28 cellular contexts compared by ENCODE assay signal in genomic region chr3:183592820-183593219, GRCh38. TPM values are rescaled to one million over a fixed set of nuclear protein-coding genes. Genes with fewer than 3 reads are reported as not detected.
DNase-seq lines count a peak whose midpoint lies in the region; ATAC-seq and TF ChIP-seq lines count a peak whose summit lies in the region.
"Had no signal": no experiment of that assay in that cellular context is flagged by ENCODE, and none has a peak within 500 bp of the region (broad histone marks: within the 10 kb centered on the region; RNA-seq: fewer than 3 reads in every experiment).

No MANE protein-coding gene starts in this region.

- peaks cover 30% of the 10 kb centered on the region for H3F3A ChIP-seq in DOHH2 (ENCODE audit: control insufficient read depth, insufficient read depth)
- H3F3A ChIP-seq in PC-3 (ENCODE audit: low read length, unreplicated experiment) = no peaks in the 10 kb centered on the region

- H3K36me3 Mint-ChIP-seq in activated CD4-positive, alpha-beta memory T cell treated with anti-CD3 and anti-CD28 coated beads for 36 hours = peaks cover 6% of the 10 kb centered on the region
- peaks cover 8% of the 10 kb centered on the region for H3K36me3 Mint-ChIP-seq in activated CD4-positive, alpha-beta memory T cell treated with anti-CD3 and anti-CD28 coated beads, Interleukin-2, amount 10 ng/mL, durations not matched to agents 7 days and 5 days (ENCODE audit: low read depth)

- H3K4me3 Mint-ChIP-seq in activated CD4-positive, alpha-beta memory T cell treated with anti-CD3 and anti-CD28 coated beads for 36 hours = no peak overlapping the region
- H3K4me3 Mint-ChIP-seq in activated CD4-positive, alpha-beta memory T cell treated with anti-CD3 and anti-CD28 coated beads, Interleukin-2, amount 10 ng/mL, durations not matched to agents 7 days and 5 days = no peak overlapping the region
- H3K4me3 Mint-ChIP-seq: H9, HFFc6 had no signal

- H3K27ac ChIP-seq in DOHH2 (ENCODE audit: low read depth, low read length) (peak overlapping the region; percentile 95), OCI-LY7 (ENCODE audit: low read depth, low read length, poor library complexity, severe bottlenecking) (peak overlapping the region; percentile 98), mesendoderm (ENCODE audit: low read depth, low read length) (no peak overlapping the region), PC-3 (ENCODE audit: low read length) (no peak overlapping the region)
- H3K27ac ChIP-seq: GM23248, KMS-11, PC-9, SJSA1 had no signal

- WGBS in mesendoderm (ENCODE audit: extremely low coverage, insufficient coverage, low lambda C conversion rate) = no CpG with 5 or more reads among the region's 7 CpGs

- H3K9me2 ChIP-seq in DOHH2 (replicated peaks; ENCODE audit: control insufficient read depth, low read length) = no peaks in the 10 kb centered on the region
- no peaks in the 10 kb centered on the region for H3K9me2 ChIP-seq in OCI-LY7 (ENCODE audit: insufficient read depth, low read length)
- no peaks in the 10 kb centered on the region for H3K9me2 ChIP-seq in PC-3 (replicated peaks; ENCODE audit: low read length)

- H4K8ac ChIP-seq in mesendoderm (ENCODE audit: low read depth, low read length) = no peak overlapping the region

- H3K79me2 ChIP-seq in DOHH2 (ENCODE audit: control insufficient read depth, low read length) (no peaks in the 10 kb centered on the region), OCI-LY7 (ENCODE audit: insufficient read depth, low read depth, low read length) (0 out of 2 replicates have a peak, but pooled peaks cover 4% of the 10 kb centered on the region), mesendoderm (ENCODE audit: control insufficient read depth, insufficient read depth, low read length) (no peaks in the 10 kb centered on the region), PC-3 (ENCODE audit: low read length) (no peaks in the 10 kb centered on the region)

- BruUV-seq in OCI-LY7 (replicated peaks; lab: Mats Ljungman, UMichigan) = no TSS peak
- no TSS peak for BruUV-seq in PC-3 (replicated peaks; lab: Mats Ljungman, UMichigan)

- H2BK120ac ChIP-seq in mesendoderm (ENCODE audit: low read depth, low read length) = no peak overlapping the region

- H3K27me3 Mint-ChIP-seq in activated CD4-positive, alpha-beta memory T cell treated with anti-CD3 and anti-CD28 coated beads for 36 hours = no peaks in the 10 kb centered on the region
- no peaks in the 10 kb centered on the region for H3K27me3 Mint-ChIP-seq in activated CD4-positive, alpha-beta memory T cell treated with anti-CD3 and anti-CD28 coated beads, Interleukin-2, amount 10 ng/mL, durations not matched to agents 7 days and 5 days
- H3K27me3 Mint-ChIP-seq: CD4-positive, alpha-beta T cell had no signal

- intact Hi-C loops in activated CD4-positive, alpha-beta memory T cell treated with anti-CD3 and anti-CD28 coated beads for 36 hours (cut with micrococcal nuclease) = loop anchor here (1.0 to 5.0 kb wide), 5 partner anchors 38 to 124 kb away; partner anchors contain the start of genes KLHL24 and KLHL6
- intact Hi-C loops in OCI-LY7 (cut with micrococcal nuclease; ENCODE audit: unreplicated experiment) = loop anchor here (1.0 to 2.0 kb wide), 4 partner anchors 41 to 106 kb away; no protein-coding TSS in a partner anchor
- intact Hi-C loops in PC-3 (cut with micrococcal nuclease) = loop anchor here (1.0 kb wide), 1 partner anchor 124 kb away; no protein-coding TSS in a partner anchor

- CTCF ChIA-PET in activated CD4-positive, alpha-beta memory T cell treated with anti-CD3 and anti-CD28 coated beads for 36 hours (lab: Charles Lee) = interaction anchor here (0.6 to 2.4 kb wide), 6 partner anchors 13 to 141 kb away, joined by 3 to 14 read pairs (median 4); no protein-coding TSS in a partner anchor
- CTCF ChIA-PET in activated CD4-positive, alpha-beta memory T cell treated with anti-CD3 and anti-CD28 coated beads, Interleukin-2, amount 10 ng/mL, durations not matched to agents 7 days and 5 days (lab: Charles Lee) = interaction anchor here (1.2 to 2.1 kb wide), 4 partner anchors 37 to 124 kb away, joined by 3 to 7 read pairs (median 4); partner anchors contain the start of gene KLHL6
- CTCF ChIA-PET in OCI-LY7 (lab: Charles Lee; ENCODE audit: unreplicated experiment) (interaction anchor here (2.1 to 4.4 kb wide), 3 partner anchors 13 to 33 kb away, joined by 6 to 50 read pairs (median 16); no protein-coding TSS in a partner anchor), PC-3 (lab: Charles Lee) (no interaction called here)

- no peak overlapping the region for H3K4ac ChIP-seq in mesendoderm (ENCODE audit: low read depth, low read length)

- H3K79me1 ChIP-seq in mesendoderm (ENCODE audit: low read length) = no peaks in the 10 kb centered on the region

- no peaks in the 10 kb centered on the region for H4K20me1 ChIP-seq in DOHH2 (ENCODE audit: control insufficient read depth, insufficient read depth, low read depth, low read length)
- H4K20me1 ChIP-seq in OCI-LY7 (ENCODE audit: insufficient read depth, low read length) = no peaks in the 10 kb centered on the region
- H4K20me1 ChIP-seq in PC-3 (ENCODE audit: low read length) = no peaks in the 10 kb centered on the region

- peaks cover 6% of the 10 kb centered on the region for H3K9me3 Mint-ChIP-seq in activated CD4-positive, alpha-beta memory T cell treated with anti-CD3 and anti-CD28 coated beads for 36 hours
- peaks cover 4% of the 10 kb centered on the region for H3K9me3 Mint-ChIP-seq in activated CD4-positive, alpha-beta memory T cell treated with anti-CD3 and anti-CD28 coated beads, Interleukin-2, amount 10 ng/mL, durations not matched to agents 7 days and 5 days

- H3K9ac ChIP-seq in mesendoderm (ENCODE audit: low read length) (no peak overlapping the region), PC-3 (ENCODE audit: low read length) (no peak overlapping the region)
- H3K9ac ChIP-seq: GM23248, KMS-11 had no signal

- H2BK5ac ChIP-seq in mesendoderm (ENCODE audit: low read length) = no peak overlapping the region

- H3K4me1 Mint-ChIP-seq in activated CD4-positive, alpha-beta memory T cell treated with anti-CD3 and anti-CD28 coated beads for 36 hours (ENCODE audit: low read depth) = peaks cover 25% of the 10 kb centered on the region
- peaks cover 31% of the 10 kb centered on the region for H3K4me1 Mint-ChIP-seq in activated CD4-positive, alpha-beta memory T cell treated with anti-CD3 and anti-CD28 coated beads, Interleukin-2, amount 10 ng/mL, durations not matched to agents 7 days and 5 days

- TF ChIP-seq CTCF in DOHH2 (IDR thresholded peaks at IDR 0.05; ENCODE audit: low read depth, low read length, poor library complexity, severe bottlenecking) (no peak), OCI-LY7 (conservative IDR thresholded peaks at IDR 0.05; ENCODE audit: low read length) (no peak), PC-3 (conservative IDR thresholded peaks at IDR 0.05; ENCODE audit: low read depth, low read length) (no peak)

- no peak overlapping the region for H3K56ac ChIP-seq in mesendoderm (ENCODE audit: low read length)

- peaks cover 6% of the 10 kb centered on the region for H3K36me3 ChIP-seq in DOHH2 (ENCODE audit: control insufficient read depth, low read length)
- H3K36me3 ChIP-seq in OCI-LY7 (ENCODE audit: insufficient read depth, low read length) = no peaks in the 10 kb centered on the region; the same call in 1 of the 2 replicates
- no peaks in the 10 kb centered on the region for H3K36me3 ChIP-seq in mesendoderm (ENCODE audit: control insufficient read depth, insufficient read depth, low read length)
- no peaks in the 10 kb centered on the region for H3K36me3 ChIP-seq in PC-3 (ENCODE audit: low read depth, low read length)
- H3K36me3 ChIP-seq: SJSA1 had no signal

- H2BK15ac ChIP-seq in mesendoderm (replicated peaks; ENCODE audit: low read depth) = no peak overlapping the region

- H3K27me3 ChIP-seq in DOHH2 (ENCODE audit: control insufficient read depth, low read length) (no peaks in the 10 kb centered on the region), mesendoderm (ENCODE audit: insufficient read depth, low read length, poor library complexity) (no peaks in the 10 kb centered on the region), PC-3 (ENCODE audit: low read length) (0 out of 2 replicates have a peak, but pooled peaks cover 3% of the 10 kb centered on the region)
- H3K27me3 ChIP-seq: SJSA1 had no signal

- H3K27ac Mint-ChIP-seq in activated CD4-positive, alpha-beta memory T cell treated with anti-CD3 and anti-CD28 coated beads for 36 hours = no peak overlapping the region
- H3K27ac Mint-ChIP-seq in activated CD4-positive, alpha-beta memory T cell treated with anti-CD3 and anti-CD28 coated beads, Interleukin-2, amount 10 ng/mL, durations not matched to agents 7 days and 5 days = no peak overlapping the region
- H3K27ac Mint-ChIP-seq: HFFc6 had no signal

- peak overlapping the region; percentile 82 for H3K4me2 ChIP-seq in DOHH2 (ENCODE audit: low read length)
- peak overlapping the region; percentile 91 for H3K4me2 ChIP-seq in OCI-LY7 (ENCODE audit: low read length)
- no peak overlapping the region for H3K4me2 ChIP-seq in mesendoderm (ENCODE audit: low read length)
- no peak overlapping the region for H3K4me2 ChIP-seq in PC-3 (ENCODE audit: low read length)
- H3K4me2 ChIP-seq: KMS-11, PC-9 had no signal

- peak; percentile 18 for DNase-seq in activated CD4-positive, alpha-beta memory T cell treated with anti-CD3 and anti-CD28 coated beads for 36 hours
- no peak for DNase-seq in activated CD4-positive, alpha-beta memory T cell treated with anti-CD3 and anti-CD28 coated beads, Interleukin-2, amount 10 ng/mL, durations not matched to agents 7 days and 5 days
- DNase-seq in OCI-LY7 (ENCODE audit: low spot score) (peak; percentile 66), mesendoderm (peak; percentile 51), SHP77 treated with DMSO at 0.1 percent for 48 hours (lab: John Stamatoyannopoulos, UW) (no peak), PC-3 (no peak)
- DNase-seq: CD4-positive, alpha-beta T cell; H9; IMR-90; NCI-H1092; NCI-H1417 treated with DMSO at 0.1 percent for 48 hours; NCI-H1694 treated with DMSO at 0.1 percent for 48 hours; NCI-H2081; NCI-H2227 treated with DMSO at 0.1 percent for 48 hours; NCI-H526 treated with DMSO at 0.1 percent for 48 hours; PC-9 had no signal

- H3K23ac ChIP-seq in mesendoderm (ENCODE audit: low read length) = no peak overlapping the region

- no peaks in the 10 kb centered on the region for H3K9me3 ChIP-seq in DOHH2 (ENCODE audit: control insufficient read depth, insufficient read depth, low read length)
- H3K9me3 ChIP-seq in OCI-LY7 (ENCODE audit: low read length) = peaks cover 23% of the 10 kb centered on the region; the same call in 1 of the 2 replicates
- 0 out of 2 replicates have a peak, but pooled peaks cover 4% of the 10 kb centered on the region for H3K9me3 ChIP-seq in PC-3 (ENCODE audit: low read length)
- H3K9me3 ChIP-seq: SJSA1 had no signal

- H3K4me1 ChIP-seq in DOHH2 (ENCODE audit: control insufficient read depth, low read length) (peaks cover 58% of the 10 kb centered on the region), OCI-LY7 (ENCODE audit: insufficient read depth, low read length, poor library complexity, severe bottlenecking) (peaks cover 76% of the 10 kb centered on the region), mesendoderm (ENCODE audit: control insufficient read depth, low read depth, low read length) (peaks cover 3% of the 10 kb centered on the region), PC-3 (ENCODE audit: insufficient read depth, low read length) (no peaks in the 10 kb centered on the region)
- H3K4me1 ChIP-seq: SJSA1 had no signal

- no peak overlapping the region for H3K18ac ChIP-seq in mesendoderm (ENCODE audit: low read length)

- H2AK5ac ChIP-seq in mesendoderm (ENCODE audit: low read length) = no peak overlapping the region

- no peak for ATAC-seq in PC-3
- ATAC-seq: Right ventricle myocardium inferior had no signal

- POLR2A ChIA-PET in activated CD4-positive, alpha-beta memory T cell treated with anti-CD3 and anti-CD28 coated beads for 36 hours (lab: Charles Lee) = interaction anchor here (0.6 kb wide), 1 partner anchor 10 kb away, joined by 4 read pairs; no protein-coding TSS in a partner anchor
- POLR2A ChIA-PET in activated CD4-positive, alpha-beta memory T cell treated with anti-CD3 and anti-CD28 coated beads, Interleukin-2, amount 10 ng/mL, durations not matched to agents 7 days and 5 days (lab: Charles Lee) = interaction anchor here (1.1 to 1.2 kb wide), 2 partner anchors 40 to 42 kb away, joined by 3 to 5 read pairs; partner anchors contain the start of gene KLHL24
- POLR2A ChIA-PET in OCI-LY7 (lab: Charles Lee) (interaction anchor here (0.7 to 12.0 kb wide), 15 partner anchors 14 to 155 kb away, joined by 3 to 265 read pairs (median 5); partner anchors contain the start of gene KLHL24), PC-3 (lab: Charles Lee; ENCODE audit: unreplicated experiment) (no interaction called here)

- H2AFZ ChIP-seq in OCI-LY7 (ENCODE audit: low read length) (peak overlapping the region; percentile 65; the same call in 1 of the 2 replicates), PC-3 (ENCODE audit: low read length) (no peak overlapping the region)
- H2AFZ ChIP-seq: GM23248, PC-9 had no signal

- H4K5ac ChIP-seq in mesendoderm (ENCODE audit: low read length) = no peak overlapping the region

- H3K4me3 ChIP-seq in DOHH2 (ENCODE audit: low read length) (peak overlapping the region; percentile 59), OCI-LY7 (ENCODE audit: low read depth, low read length, poor library complexity, severe bottlenecking) (peak overlapping the region; percentile 57), mesendoderm (ENCODE audit: low read length) (no peak overlapping the region), PC-3 (ENCODE audit: low read length) (no peak overlapping the region)
- H3K4me3 ChIP-seq: GM23248, PC-9, SJSA1 had no signal

RNA-seq across cellular contexts. Expression of gene KLHL6, which starts 37.3 kb away (rescaled TPM):
- total RNA-seq in activated CD4-positive, alpha-beta memory T cell treated with anti-CD3 and anti-CD28 coated beads for 36 hours = 10 to 100 TPM; 63.5 to 65.2 TPM
- total RNA-seq in activated CD4-positive, alpha-beta memory T cell treated with anti-CD3 and anti-CD28 coated beads, Interleukin-2, amount 10 ng/mL, durations not matched to agents 7 days and 5 days = 10 to 100 TPM; 47.1 to 48.6 TPM
- 143 TPM in 2 replicates for total RNA-seq in OCI-LY7 (2014; rRNA removed; shearing (Covaris generic))
- 169 and 191 TPM in 2 replicates for total RNA-seq in OCI-LY7 (2022)
- polyA plus RNA-seq in mesendoderm (2013, experiment 1 of 2) = 0.08 TPM
- polyA plus RNA-seq in mesendoderm (2013, experiment 2 of 2) = 0.06 TPM
- total RNA-seq in PC-3 (2014; rRNA removed) = not detected in 2 replicates
- total RNA-seq: A172, Daoy, G401, GM23248, H9, HFFc6, IMR-90, NCI-H460, RPMI7951, SJSA1 had no signal
- polyA plus RNA-seq: BJ, GM23248, IMR-90 had no signal

RNA-seq across cellular contexts. Expression of gene KLHL24, which starts 42.6 kb away (rescaled TPM):
- 10 to 100 TPM; 15.6 to 19.5 TPM for total RNA-seq in activated CD4-positive, alpha-beta memory T cell treated with anti-CD3 and anti-CD28 coated beads for 36 hours
- 10 to 100 TPM; 28.9 to 31.2 TPM for total RNA-seq in activated CD4-positive, alpha-beta memory T cell treated with anti-CD3 and anti-CD28 coated beads, Interleukin-2, amount 10 ng/mL, durations not matched to agents 7 days and 5 days
- total RNA-seq in OCI-LY7 (2014; rRNA removed; shearing (Covaris generic)) = 37.8 and 45.8 TPM in 2 replicates
- total RNA-seq in OCI-LY7 (2022) (34.0 and 53.0 TPM in 2 replicates), PC-3 (2014; rRNA removed) (7.4 and 10.0 TPM in 2 replicates)
- 6.1 TPM for polyA plus RNA-seq in mesendoderm (2013, experiment 1 of 2)
- polyA plus RNA-seq in mesendoderm (2013, experiment 2 of 2) = 5.2 TPM

Comparison
In these comparisons a context has a peak if more than half of its experiments do, and no peak if none do; other contexts are left out.
1. DNase-seq: peak in activated CD4-positive, alpha-beta memory T cell treated with anti-CD3 and anti-CD28 coated beads for 36 hours (single experiment), OCI-LY7 (single experiment) and mesendoderm (single experiment); none in activated CD4-positive, alpha-beta memory T cell treated with anti-CD3 and anti-CD28 coated beads, Interleukin-2, amount 10 ng/mL, durations not matched to agents 7 days and 5 days (single experiment), SHP77 treated with DMSO at 0.1 percent for 48 hours (single experiment) and PC-3 (single experiment).
2. H3K27ac ChIP-seq: peak in DOHH2 (single experiment) and OCI-LY7 (single experiment); none in mesendoderm (single experiment) and PC-3 (single experiment).
3. H3K4me2 ChIP-seq: peak in DOHH2 (single experiment) and OCI-LY7 (single experiment); none in mesendoderm (single experiment) and PC-3 (single experiment).
4. H3K4me3 ChIP-seq: peak in DOHH2 (single experiment) and OCI-LY7 (single experiment); none in mesendoderm (single experiment) and PC-3 (single experiment).
5. RNA of gene KLHL6, which starts 37.3 kb away (total RNA-seq): 143 to 191 TPM in OCI-LY7, 63.5 to 65.2 TPM in activated CD4-positive, alpha-beta memory T cell treated with anti-CD3 and anti-CD28 coated beads for 36 hours and 47.1 to 48.6 TPM in activated CD4-positive, alpha-beta memory T cell treated with anti-CD3 and anti-CD28 coated beads, Interleukin-2, amount 10 ng/mL, durations not matched to agents 7 days and 5 days; not detected in PC-3; every median in the first group is over 10 times any median in the second.